Comparison of ENCODE assay signal across 19 cellular contexts in genomic region chr3:16279010-16279409, GRCh38. TPM values are rescaled to one million over a fixed set of nuclear protein-coding genes. Genes with fewer than 3 reads are reported as not detected.
DNase-seq lines count a peak whose midpoint lies in the region; ATAC-seq and TF ChIP-seq lines count a peak whose summit lies in the region.
"Had no signal": no experiment of that assay in that cellular context is flagged by ENCODE, and none has a peak within 500 bp of the region (broad histone marks: within the 10 kb centered on the region; RNA-seq: fewer than 3 reads in every experiment).

No MANE protein-coding gene starts in this region.

- H3K36me3 ChIP-seq in gastroesophageal sphincter (peaks cover 0 to 34% of the 10 kb centered on the region in 2 donors), sigmoid colon (peaks cover 0 to 13% (median 2%) of the 10 kb centered on the region in 4 donors), skeletal muscle tissue (ENCODE audit: control insufficient read depth in 3 of 3, insufficient read depth in 3 of 3, low read length in 3 of 3) (peaks cover 8 to 9% (median 9%) of the 10 kb centered on the region in 3 donors), left lung (peaks cover 0 to 26% of the 10 kb centered on the region in 2 donors)

- H3K4me3 ChIP-seq in gastroesophageal sphincter (no peak overlapping the region), sigmoid colon (no peak overlapping the region), skeletal muscle tissue (ENCODE audit: low read length in 3 of 3) (no peak overlapping the region), left lung (no peak overlapping the region)
- H3K4me3 ChIP-seq: BLaER1, GM23338 had no signal

- no peaks in the 10 kb centered on the region for H3K27me3 ChIP-seq in gastroesophageal sphincter
- H3K27me3 ChIP-seq in sigmoid colon: no peaks in the 10 kb centered on the region
- H3K27me3 ChIP-seq in skeletal muscle tissue (ENCODE audit: control insufficient read depth in 3 of 3, insufficient read depth in 3 of 3, low read length in 3 of 3): no peaks in the 10 kb centered on the region
- H3K27me3 ChIP-seq in left lung: no peaks in the 10 kb centered on the region
- H3K27me3 ChIP-seq: BLaER1 had no signal

- WGBS in gastroesophageal sphincter (ENCODE audit: low coverage in 1 of 2), 2 donors: no CpG with 5 or more reads among the region's 1 CpG
- 94 to 97% methylated on average over 1 of the region's 1 CpG for WGBS in sigmoid colon, 2 donors

- intact Hi-C loops in sigmoid colon (cut with DNase I): no loop called here
- intact Hi-C loops in left lung (cut with DNase I): no loop called here

- peak overlapping the region in 3 of 4 donors; percentile 47 to 75 (median 53) for H3K27ac ChIP-seq in gastroesophageal sphincter
- peak overlapping the region in 3 of 4 donors; percentile 6 to 60 (median 29) for H3K27ac ChIP-seq in sigmoid colon
- peak overlapping the region; percentile 61 for H3K27ac ChIP-seq in skeletal muscle tissue (ENCODE audit: low read depth, low read length)
- no peak overlapping the region for H3K27ac ChIP-seq in left lung
- H3K27ac ChIP-seq: 22Rv1, BLaER1, C4-2B had no signal

- TF ChIP-seq POLR2A in gastroesophageal sphincter (IDR thresholded peaks at IDR 0.05) (no peak), sigmoid colon (IDR thresholded peaks at IDR 0.05) (no peak)

- peak overlapping the region in 1 of 3 donors; percentile 46 for H3K9ac ChIP-seq in skeletal muscle tissue (ENCODE audit: low read depth in 1 of 3, low read length in 3 of 3)
- H3K9ac ChIP-seq: BLaER1 had no signal

- TF ChIP-seq EP300 in gastroesophageal sphincter (IDR thresholded peaks at IDR 0.05): no peak
- no peak for TF ChIP-seq EP300 in sigmoid colon (IDR thresholded peaks at IDR 0.05)

- H3K4me1 ChIP-seq in gastroesophageal sphincter (peaks cover 0 to 19% (median 2%) of the 10 kb centered on the region in 3 donors), sigmoid colon (peaks cover 0 to 13% (median 11%) of the 10 kb centered on the region in 4 donors), skeletal muscle tissue (ENCODE audit: control insufficient read depth in 3 of 3, insufficient read depth in 3 of 3, low read length in 3 of 3) (peaks cover 20 to 35% (median 27%) of the 10 kb centered on the region in 3 donors), left lung (no peaks in the 10 kb centered on the region)
- H3K4me1 ChIP-seq: BLaER1, Caco-2 had no signal

- TF ChIP-seq CTCF in gastroesophageal sphincter (IDR thresholded peaks at IDR 0.05) (no peak), sigmoid colon (IDR thresholded peaks at IDR 0.05) (no peak), left lung (IDR thresholded peaks at IDR 0.05) (no peak)

- ATAC-seq in gastroesophageal sphincter (peak; percentile 21), left lung (no peak), GM18873 (IDR thresholded peaks at IDR 0.05; ENCODE audit: low FRiP score, unreplicated experiment) (no peak)
- ATAC-seq: CD8-positive, alpha-beta T cell; GM23338; HCT116 had no signal

- DNase-seq in LHCN-M2 (ENCODE audit: low read depth) (peak; percentile 15), sigmoid colon (no peak), left lung (no peak), middle frontal gyrus (ENCODE audit: extremely low spot score, low spot score) (no peak)
- DNase-seq in activated effector memory CD4-positive, alpha-beta T cell treated with Interleukin-2 at 50 U/mL for 16 hours: no peak
- DNase-seq: Caco-2; CD4-positive, CD25-positive, alpha-beta regulatory T cell; CD8-positive, alpha-beta T cell; DMS153; DND-41; H9 had no signal

- H3K9me3 ChIP-seq in gastroesophageal sphincter (no peaks in the 10 kb centered on the region), sigmoid colon (no peaks in the 10 kb centered on the region), skeletal muscle tissue (ENCODE audit: control insufficient read depth in 3 of 3, low read length in 3 of 3) (no peaks in the 10 kb centered on the region), left lung (no peaks in the 10 kb centered on the region)
- H3K9me3 ChIP-seq: BLaER1, Caco-2 had no signal

RNA-seq across cellular contexts. Expression of gene OXNAD1, which starts 14.0 kb away (rescaled TPM):
- total RNA-seq in LHCN-M2 (2014; rRNA removed) (5.5 and 8.0 TPM in 2 replicates), gastroesophageal sphincter (10 to 100 TPM; 10.2 to 13.2 (median 12.4) TPM), sigmoid colon (10 to 100 TPM; 11.3 to 17.5 (median 12.2) TPM), skeletal muscle tissue (26.6 TPM), left lung (10 to 100 TPM in 1 of 2 donors, 1 to 10 TPM in 1; 8.4 to 14.3 TPM)
- polyA plus RNA-seq in LHCN-M2 (2012): 2.7 TPM
- 10 to 100 TPM; 14.4 to 23.1 (median 18.2) TPM for polyA plus RNA-seq in sigmoid colon

RNA-seq across cellular contexts. Expression of gene DPH3, which starts 14.3 kb away (rescaled TPM):
- 21.7 and 26.9 TPM in 2 replicates for total RNA-seq in LHCN-M2 (2014; rRNA removed)
- 16.6 TPM for polyA plus RNA-seq in LHCN-M2 (2012)
- 10 to 100 TPM; 31.4 to 40.0 (median 36.8) TPM for total RNA-seq in gastroesophageal sphincter
- total RNA-seq in sigmoid colon: 10 to 100 TPM; 23.7 to 28.8 (median 25.7) TPM
- polyA plus RNA-seq in sigmoid colon: 10 to 100 TPM; 14.6 to 30.1 (median 23.4) TPM
- 17.7 TPM for total RNA-seq in skeletal muscle tissue
- total RNA-seq in left lung: 10 to 100 TPM; 21.9 to 30.4 TPM

Comparison
In these comparisons a context has a peak if more than half of its experiments do, and no peak if none do; other contexts are left out.
1. H3K27ac ChIP-seq: peak in gastroesophageal sphincter (3 of 4), sigmoid colon (3 of 4) and skeletal muscle tissue (single experiment); none in left lung (0 of 2).